In the genomic region with DNA sequence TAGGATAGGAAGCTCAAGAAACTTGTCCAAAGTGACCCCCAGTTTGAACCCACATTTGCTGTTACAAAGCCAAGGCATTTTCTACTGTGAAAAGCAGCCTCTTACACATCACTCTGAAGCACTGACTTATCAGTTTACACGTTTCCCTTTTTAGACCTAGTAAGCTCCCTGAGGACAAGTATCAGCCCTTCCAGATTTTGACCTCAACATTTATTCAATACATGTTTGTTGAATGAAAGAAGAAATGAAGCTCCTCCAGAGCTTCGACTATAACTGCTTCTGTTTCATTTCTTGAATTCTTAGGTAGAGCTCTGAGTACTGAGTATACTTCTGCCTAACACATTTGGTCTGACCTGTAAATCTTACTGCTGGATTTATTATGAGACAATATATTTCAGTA, we compare ENCODE assay signal across 11 cellular contexts. TPM values are rescaled to one million over a fixed set of nuclear protein-coding genes. Genes with fewer than 3 reads are reported as not detected.
DNase-seq lines count a peak whose midpoint lies in the region; ATAC-seq, FAIRE-seq and TF ChIP-seq lines count a peak whose summit lies in the region.
"Had no signal": no experiment of that assay in that cellular context is flagged by ENCODE, and none has a peak within 500 bp of the region (broad histone marks: within the 10 kb centered on the region; RNA-seq: fewer than 3 reads in every experiment).

No MANE protein-coding gene starts in this region.

- peaks cover 2% of the 10 kb centered on the region for H3K27me3 Mint-ChIP-seq in GM23338 (ENCODE audit: insufficient read depth, low read depth, poor library complexity)
- H3K27me3 Mint-ChIP-seq in activated naive CD8-positive, alpha-beta T cell treated with anti-CD3 and anti-CD28 coated beads, Interleukin-2, amount 10 ng/mL, durations not matched to agents 7 days and 5 days = no peaks in the 10 kb centered on the region

- no peak for ATAC-seq in GM23338
- ATAC-seq in activated naive CD8-positive, alpha-beta T cell treated with anti-CD3 and anti-CD28 coated beads, Interleukin-2, amount 10 ng/mL, durations not matched to agents 7 days and 5 days (ENCODE audit: low read depth) = no peak
- no peak for ATAC-seq in HG02973 (IDR thresholded peaks at IDR 0.05; ENCODE audit: unreplicated experiment)
- no peak for ATAC-seq in GM21528 (IDR thresholded peaks at IDR 0.05; ENCODE audit: low FRiP score, unreplicated experiment)
- no peak for ATAC-seq in pancreas

- no CpG with 5 or more reads among the region's 2 CpGs for WGBS in mesendoderm (ENCODE audit: extremely low coverage, insufficient coverage, low lambda C conversion rate)
- WGBS in pancreas, 2 donors = 6 to 11% methylated on average over 2 of the region's 2 CpGs

- intact Hi-C loops in pancreas (cut with DNase I) = loop anchor here in 1 of 3 donors (10.0 kb wide), 1 partner anchor 51 kb away; no protein-coding TSS in a partner anchor

- H3K9me3 Mint-ChIP-seq in GM23338 = no peaks in the 10 kb centered on the region
- no peaks in the 10 kb centered on the region for H3K9me3 Mint-ChIP-seq in activated naive CD8-positive, alpha-beta T cell treated with anti-CD3 and anti-CD28 coated beads, Interleukin-2, amount 10 ng/mL, durations not matched to agents 7 days and 5 days

- H3K9ac ChIP-seq in mesendoderm (ENCODE audit: low read length) = peak overlapping the region; percentile 16

- H3K27ac ChIP-seq in AG04450 (ENCODE audit: low read depth, low read length) (no peak overlapping the region), GM23338 (ENCODE audit: low read depth) (no peak overlapping the region), mesendoderm (ENCODE audit: low read depth, low read length) (no peak overlapping the region), pancreas (peak overlapping the region in 2 of 4 donors; percentile 99)

- CTCF ChIA-PET in AG04450 (lab: Charles Lee) = interaction anchor here (0.8 to 1.6 kb wide), 4 partner anchors 30 to 64 kb away, joined by 3 to 9 read pairs (median 4); no protein-coding TSS in a partner anchor

- H3K36me3 Mint-ChIP-seq in GM23338 (ENCODE audit: low read depth) = peaks cover 3% of the 10 kb centered on the region; the same call in 1 of the 3 replicates
- H3K36me3 Mint-ChIP-seq in activated naive CD8-positive, alpha-beta T cell treated with anti-CD3 and anti-CD28 coated beads, Interleukin-2, amount 10 ng/mL, durations not matched to agents 7 days and 5 days = peaks cover 16% of the 10 kb centered on the region

- peaks cover 49% of the 10 kb centered on the region for H3K4me1 Mint-ChIP-seq in GM23338
- H3K4me1 Mint-ChIP-seq in activated naive CD8-positive, alpha-beta T cell treated with anti-CD3 and anti-CD28 coated beads, Interleukin-2, amount 10 ng/mL, durations not matched to agents 7 days and 5 days = peaks cover 50% of the 10 kb centered on the region

- H3K4me1 ChIP-seq in GM23338 (ENCODE audit: insufficient read depth) (peaks cover 61% of the 10 kb centered on the region), mesendoderm (ENCODE audit: control insufficient read depth, low read depth, low read length) (no peaks in the 10 kb centered on the region), pancreas (peaks cover 27 to 66% (median 48%) of the 10 kb centered on the region in 3 donors)

- H3K9me3 ChIP-seq in AG04450 (ENCODE audit: control insufficient read depth, insufficient read depth, low read length) = no peaks in the 10 kb centered on the region
- H3K9me3 ChIP-seq in pancreas = no peaks in the 10 kb centered on the region

- no peak overlapping the region for H2AK5ac ChIP-seq in mesendoderm (ENCODE audit: low read length)

- H4K8ac ChIP-seq in mesendoderm (ENCODE audit: low read depth, low read length) = no peak overlapping the region

- H2BK5ac ChIP-seq in mesendoderm (ENCODE audit: low read length) = no peak overlapping the region

- peak overlapping the region; percentile 69; the same call in 1 of the 2 replicates for H3K27ac Mint-ChIP-seq in GM23338
- H3K27ac Mint-ChIP-seq in activated naive CD8-positive, alpha-beta T cell treated with anti-CD3 and anti-CD28 coated beads, Interleukin-2, amount 10 ng/mL, durations not matched to agents 7 days and 5 days = no peak overlapping the region

- peak overlapping the region; percentile 18 for H3K56ac ChIP-seq in mesendoderm (ENCODE audit: low read length)

- DNase-seq in AG04450 (ENCODE audit: low read depth, low spot score) (no peak), GM23338 (ENCODE audit: low spot score) (no peak), mesendoderm (no peak), germinal center (ENCODE audit: low spot score) (no peak), pancreas (no peak)
- DNase-seq in activated naive CD8-positive, alpha-beta T cell treated with anti-CD3 and anti-CD28 coated beads, Interleukin-2, amount 10 ng/mL, durations not matched to agents 7 days and 5 days = no peak
- DNase-seq: cerebellar nuclear complex; stimulated activated CD4-positive, alpha-beta T cell treated with anti-CD3 and anti-CD28 coated beads, Interleukin-2, amount 100 ng/mL, for 24 hours had no signal

- no peak overlapping the region for H3K4ac ChIP-seq in mesendoderm (ENCODE audit: low read depth, low read length)

- POLR2A ChIA-PET in AG04450 (lab: Yijun Ruan, JAX) = interaction anchor here (1.1 kb wide), 1 partner anchor 63 kb away, joined by 3 read pairs; no protein-coding TSS in a partner anchor
- POLR2A ChIA-PET in activated naive CD8-positive, alpha-beta T cell treated with anti-CD3 and anti-CD28 coated beads, Interleukin-2, amount 10 ng/mL, durations not matched to agents 7 days and 5 days (lab: Charles Lee) = interaction anchor here (0.8 kb wide), 1 partner anchor 38 kb away, joined by 3 read pairs; no protein-coding TSS in a partner anchor

- no peak overlapping the region for H2BK120ac ChIP-seq in mesendoderm (ENCODE audit: low read depth, low read length)

- H3K36me3 ChIP-seq in GM23338 (ENCODE audit: insufficient read depth) (no peaks in the 10 kb centered on the region), mesendoderm (ENCODE audit: control insufficient read depth, insufficient read depth, low read length) (no peaks in the 10 kb centered on the region), pancreas (no peaks in the 10 kb centered on the region)

- H3F3A ChIP-seq in GM23338 (replicated peaks; ENCODE audit: low read depth) = peaks cover 7% of the 10 kb centered on the region

- H2AFZ ChIP-seq in GM23338 = no peak overlapping the region

- 0 out of 2 replicates have a peak overlapping the region, but pooled peaks have one; percentile 14 for H3K4me3 ChIP-seq in AG04450 (ENCODE audit: low read depth, low read length)
- peak overlapping the region; percentile 82 for H3K4me3 ChIP-seq in GM23338
- H3K4me3 ChIP-seq in mesendoderm (ENCODE audit: low read length) = no peak overlapping the region
- peak overlapping the region in 1 of 4 donors; percentile 88 for H3K4me3 ChIP-seq in pancreas

- H2BK15ac ChIP-seq in mesendoderm (replicated peaks; ENCODE audit: low read depth) = no peak overlapping the region

- H3K9me2 ChIP-seq in GM23338 (ENCODE audit: insufficient read depth) = no peaks in the 10 kb centered on the region

- H4K20me1 ChIP-seq in GM23338 (replicated peaks; ENCODE audit: insufficient read depth) = peaks cover 29% of the 10 kb centered on the region

- TF ChIP-seq CTCF in AG04450 (IDR thresholded peaks at IDR 0.05; ENCODE audit: low read depth, low read length) = no peak
- TF ChIP-seq CTCF in GM23338 (conservative IDR thresholded peaks at IDR 0.05; ENCODE audit: low read depth in 2 of 2) = no peak
- TF ChIP-seq CTCF in pancreas (IDR thresholded peaks at IDR 0.05) = no peak

- no peak for FAIRE-seq in pancreas (lab: Jason Lieb, UNC)
- FAIRE-seq: G401.6 had no signal

- no peak overlapping the region for H4K5ac ChIP-seq in mesendoderm (ENCODE audit: low read length)

- H3K23ac ChIP-seq in mesendoderm (ENCODE audit: low read length) = no peak overlapping the region

- H3K4me2 ChIP-seq in GM23338 (peak overlapping the region; percentile 87), mesendoderm (ENCODE audit: low read length) (peak overlapping the region; percentile 1)

- H3K4me3 Mint-ChIP-seq in GM23338 = peak overlapping the region; percentile 95
- peak overlapping the region; percentile 93 for H3K4me3 Mint-ChIP-seq in activated naive CD8-positive, alpha-beta T cell treated with anti-CD3 and anti-CD28 coated beads, Interleukin-2, amount 10 ng/mL, durations not matched to agents 7 days and 5 days

- peaks cover 89% of the 10 kb centered on the region for H3K79me2 ChIP-seq in GM23338 (replicated peaks; ENCODE audit: insufficient read depth)
- H3K79me2 ChIP-seq in mesendoderm (ENCODE audit: control insufficient read depth, insufficient read depth, low read length) = peaks cover 57% of the 10 kb centered on the region

- no peaks in the 10 kb centered on the region for H3K79me1 ChIP-seq in mesendoderm (ENCODE audit: low read length)

- H3K27me3 ChIP-seq in AG04450 (ENCODE audit: control insufficient read depth, insufficient read depth, low read length) (no peaks in the 10 kb centered on the region), GM23338 (ENCODE audit: insufficient read depth) (no peaks in the 10 kb centered on the region), mesendoderm (ENCODE audit: insufficient read depth, low read length, poor library complexity) (no peaks in the 10 kb centered on the region), pancreas (no peaks in the 10 kb centered on the region)

- no peak overlapping the region for H3K18ac ChIP-seq in mesendoderm (ENCODE audit: low read length)

TF ChIP-seq in GM23338, 12 proteins besides CTCF, POLR2A, EP300 and RAD21 (continues in another document):
- TF ChIP-seq POLR2AphosphoS5 (IDR thresholded peaks at IDR 0.05; ENCODE audit: low read depth) (no peak), EZH2phosphoT487 (IDR thresholded peaks at IDR 0.05; ENCODE audit: unreplicated experiment) (no peak), NANOG (IDR thresholded peaks at IDR 0.05; ENCODE audit: borderline replicate concordance) (no peak)
- TF ChIP-seq, protein P1, sequence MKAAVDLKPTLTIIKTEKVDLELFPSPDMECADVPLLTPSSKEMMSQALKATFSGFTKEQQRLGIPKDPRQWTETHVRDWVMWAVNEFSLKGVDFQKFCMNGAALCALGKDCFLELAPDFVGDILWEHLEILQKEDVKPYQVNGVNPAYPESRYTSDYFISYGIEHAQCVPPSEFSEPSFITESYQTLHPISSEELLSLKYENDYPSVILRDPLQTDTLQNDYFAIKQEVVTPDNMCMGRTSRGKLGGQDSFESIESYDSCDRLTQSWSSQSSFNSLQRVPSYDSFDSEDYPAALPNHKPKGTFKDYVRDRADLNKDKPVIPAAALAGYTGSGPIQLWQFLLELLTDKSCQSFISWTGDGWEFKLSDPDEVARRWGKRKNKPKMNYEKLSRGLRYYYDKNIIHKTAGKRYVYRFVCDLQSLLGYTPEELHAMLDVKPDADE (IDR thresholded peaks at IDR 0.05) = no peak

RNA-seq across cellular contexts. Expression of a gene that starts 2.7 kb away (rescaled TPM):
- polyA plus RNA-seq in AG04450 (2011; rRNA removed) (11.6 and 11.9 TPM in 2 replicates), GM23338 (2016; fragmentation: Nextera tagmentation; extraction: Ambion mirVana) (35.6 and 36.4 TPM in 2 replicates), pancreas (10 to 100 TPM in 1 of 2 donors, 1 to 10 TPM in 1; 8.2 to 14.9 TPM)
- polyA minus RNA-seq in AG04450 (2011; rRNA and poly(A)+ RNA removed) = 5.3 and 8.8 TPM in 2 replicates
- 45.3 and 57.0 TPM in 2 replicates for total RNA-seq in GM23338 (2014; rRNA removed; shearing (Covaris generic))
- 10 to 100 TPM; 11.8 to 12.0 TPM for total RNA-seq in activated naive CD8-positive, alpha-beta T cell treated with anti-CD3 and anti-CD28 coated beads, Interleukin-2, amount 10 ng/mL, durations not matched to agents 7 days and 5 days
- 28.2 TPM for polyA plus RNA-seq in mesendoderm (2013, experiment 1 of 2)
- polyA plus RNA-seq in mesendoderm (2013, experiment 2 of 2) = 29.0 TPM
- 10 to 100 TPM; 13.2 to 27.3 (median 18.0) TPM for total RNA-seq in pancreas
